ENCODE assay signal across 1 cellular context in genomic region chrX:12974797-12975669, GRCh38.
A peak's percentile ranks its signal among the peaks of the same experiment; 100 is the strongest.
TF ChIP-seq lines count a peak whose summit lies in the region.

Gene TMSB4X (plus strand): TSS chrX:12975110.

TF ChIP-seq in GM12878, 131 proteins besides CTCF, POLR2A, EP300 and RAD21 (continued from another document and continues in another):
- TF ChIP-seq ZNF687 (IDR thresholded peaks at IDR 0.05) (peak; percentile 98), KAT2A (conservative IDR thresholded peaks at IDR 0.05; ENCODE audit: control insufficient read depth, low read depth, low read length) (no peak), MLLT1 (IDR thresholded peaks at IDR 0.05) (peak; percentile 99), ZBTB4 (CRISPR knock-in tag; IDR thresholded peaks at IDR 0.05) (no peak), NR2F1 (conservative IDR thresholded peaks at IDR 0.05) (peak; percentile 61; the same call in 1 of the 2 replicates), SPI1 (IDR thresholded peaks at IDR 0.05; ENCODE audit: borderline replicate concordance, insufficient read depth, low read depth, low read length) (no peak), MEF2A (IDR thresholded peaks at IDR 0.05; ENCODE audit: insufficient read depth, low read depth, low read length) (peak; percentile 21; the same call in 1 of the 2 replicates), NRF1 (conservative IDR thresholded peaks at IDR 0.05; ENCODE audit: low read depth, low read length) (no peak), IRF3 (IDR thresholded peaks at IDR 0.05) (no peak), STAT1 (conservative IDR thresholded peaks at IDR 0.05) (no peak), USF1 (IDR thresholded peaks at IDR 0.05; ENCODE audit: borderline replicate concordance, extremely low read length, insufficient read depth, low read depth, low read length) (no peak), BCLAF1 (IDR thresholded peaks at IDR 0.05) (no peak), YBX1 (IDR thresholded peaks at IDR 0.05) (no peak), SP1 (IDR thresholded peaks at IDR 0.05; ENCODE audit: low read depth, low read length) (peak; percentile 66), SREBF2 (IDR thresholded peaks at IDR 0.05; ENCODE audit: low read length) (no peak), HDAC6 (IDR thresholded peaks at IDR 0.05; ENCODE audit: unreplicated experiment) (peak; percentile 89), KLF5 (IDR thresholded peaks at IDR 0.05; ENCODE audit: partially characterized antibody) (no peak), TAF1 (IDR thresholded peaks at IDR 0.05; ENCODE audit: borderline replicate concordance, low read depth, low read length) (peak; percentile 83; the same call in 1 of the 2 replicates), CEBPZ (IDR thresholded peaks at IDR 0.05; ENCODE audit: low read depth, low read length) (no peak), MYB (IDR thresholded peaks at IDR 0.05; ENCODE audit: borderline replicate concordance, low read depth, low read length) (no peak), EED (IDR thresholded peaks at IDR 0.05; ENCODE audit: low read depth) (peak; percentile 63), POLR2AphosphoS2 (IDR thresholded peaks at IDR 0.05; ENCODE audit: low read depth, low read length) (peak; percentile 99), ZNF207 (IDR thresholded peaks at IDR 0.05; ENCODE audit: borderline replicate concordance) (no peak), RCOR1 (conservative IDR thresholded peaks at IDR 0.05; ENCODE audit: low read depth, low read length) (no peak), TCF7 (IDR thresholded peaks at IDR 0.05; ENCODE audit: borderline replicate concordance) (0 out of 2 replicates have a peak, but pooled peaks have one; percentile 49), BCL3 (IDR thresholded peaks at IDR 0.05; ENCODE audit: borderline replicate concordance, insufficient read depth, low read depth, low read length, poor library complexity, severe bottlenecking) (peak; percentile 48), REST (IDR thresholded peaks at IDR 0.05; ENCODE audit: low read depth, low read length) (peak; percentile 31), SMAD5 (IDR thresholded peaks at IDR 0.05; ENCODE audit: low read depth) (peak; percentile 99)
